Comparison of ENCODE assay signal across 8 cellular contexts in genomic region chr7:23863209-23863798, GRCh38.
DNase-seq lines count a peak whose midpoint lies in the region; ATAC-seq and TF ChIP-seq lines count a peak whose summit lies in the region.

No MANE protein-coding gene starts in this region.

- no peak for ATAC-seq in HG02678 (IDR thresholded peaks at IDR 0.05; ENCODE audit: unreplicated experiment)

- POLR2A ChIA-PET in activated CD4-positive, alpha-beta memory T cell treated with anti-CD3 and anti-CD28 coated beads for 36 hours (lab: Charles Lee) = no interaction called here
- POLR2A ChIA-PET in activated CD4-positive, alpha-beta memory T cell treated with anti-CD3 and anti-CD28 coated beads, Interleukin-2, amount 10 ng/mL, durations not matched to agents 7 days and 5 days (lab: Charles Lee) = no interaction called here

- no peak for TF ChIP-seq POLR2A in NB4 (IDR thresholded peaks at IDR 0.05; ENCODE audit: extremely low read depth, insufficient read length)
- TF ChIP-seq POLR2A in ovary (IDR thresholded peaks at IDR 0.05) = no peak

- no peaks in the 10 kb centered on the region for H3K36me3 Mint-ChIP-seq in activated CD4-positive, alpha-beta memory T cell treated with anti-CD3 and anti-CD28 coated beads for 36 hours
- H3K36me3 Mint-ChIP-seq in activated CD4-positive, alpha-beta memory T cell treated with anti-CD3 and anti-CD28 coated beads, Interleukin-2, amount 10 ng/mL, durations not matched to agents 7 days and 5 days (ENCODE audit: low read depth) = no peaks in the 10 kb centered on the region
- H3K36me3 Mint-ChIP-seq in activated naive CD8-positive, alpha-beta T cell treated with anti-CD3 and anti-CD28 coated beads for 36 hours = no peaks in the 10 kb centered on the region

- H3K27ac ChIP-seq in ovary = no peak overlapping the region

- intact Hi-C loops in activated CD4-positive, alpha-beta memory T cell treated with anti-CD3 and anti-CD28 coated beads for 36 hours (cut with micrococcal nuclease) = loop anchor here (2.0 to 10.0 kb wide), 4 partner anchors 431 to 1231 kb away; partner anchors contain the start of gene PALS2
- intact Hi-C loops in ovary (cut with DNase I) = no loop called here

- H3K4me1 Mint-ChIP-seq in activated CD4-positive, alpha-beta memory T cell treated with anti-CD3 and anti-CD28 coated beads for 36 hours (ENCODE audit: low read depth) = no peaks in the 10 kb centered on the region
- H3K4me1 Mint-ChIP-seq in activated CD4-positive, alpha-beta memory T cell treated with anti-CD3 and anti-CD28 coated beads, Interleukin-2, amount 10 ng/mL, durations not matched to agents 7 days and 5 days = no peaks in the 10 kb centered on the region
- no peaks in the 10 kb centered on the region for H3K4me1 Mint-ChIP-seq in activated naive CD8-positive, alpha-beta T cell treated with anti-CD3 and anti-CD28 coated beads for 36 hours

- H3K9me3 Mint-ChIP-seq in activated CD4-positive, alpha-beta memory T cell treated with anti-CD3 and anti-CD28 coated beads for 36 hours = peaks cover 3% of the 10 kb centered on the region
- H3K9me3 Mint-ChIP-seq in activated CD4-positive, alpha-beta memory T cell treated with anti-CD3 and anti-CD28 coated beads, Interleukin-2, amount 10 ng/mL, durations not matched to agents 7 days and 5 days = no peaks in the 10 kb centered on the region
- H3K9me3 Mint-ChIP-seq in activated naive CD8-positive, alpha-beta T cell treated with anti-CD3 and anti-CD28 coated beads for 36 hours = peaks cover 1% of the 10 kb centered on the region

- H3K36me3 ChIP-seq in ovary = no peaks in the 10 kb centered on the region

- H3K4me3 ChIP-seq in NB4 (ENCODE audit: low read depth, low read length) (no peak overlapping the region), ovary (no peak overlapping the region)

- no peak overlapping the region for H3K4me3 Mint-ChIP-seq in activated CD4-positive, alpha-beta memory T cell treated with anti-CD3 and anti-CD28 coated beads for 36 hours
- no peak overlapping the region for H3K4me3 Mint-ChIP-seq in activated CD4-positive, alpha-beta memory T cell treated with anti-CD3 and anti-CD28 coated beads, Interleukin-2, amount 10 ng/mL, durations not matched to agents 7 days and 5 days
- no peak overlapping the region for H3K4me3 Mint-ChIP-seq in activated naive CD8-positive, alpha-beta T cell treated with anti-CD3 and anti-CD28 coated beads for 36 hours

- H3K27me3 ChIP-seq in ovary = no peaks in the 10 kb centered on the region

- H3K4me1 ChIP-seq in ovary (ENCODE audit: insufficient read depth) = no peaks in the 10 kb centered on the region

- H3K27ac Mint-ChIP-seq in activated CD4-positive, alpha-beta memory T cell treated with anti-CD3 and anti-CD28 coated beads for 36 hours = no peak overlapping the region
- no peak overlapping the region for H3K27ac Mint-ChIP-seq in activated CD4-positive, alpha-beta memory T cell treated with anti-CD3 and anti-CD28 coated beads, Interleukin-2, amount 10 ng/mL, durations not matched to agents 7 days and 5 days
- no peak overlapping the region for H3K27ac Mint-ChIP-seq in activated naive CD8-positive, alpha-beta T cell treated with anti-CD3 and anti-CD28 coated beads for 36 hours

- no peaks in the 10 kb centered on the region for H3K9me3 ChIP-seq in ovary

- DNase-seq in activated CD4-positive, alpha-beta memory T cell treated with anti-CD3 and anti-CD28 coated beads for 36 hours = peak; percentile 22
- DNase-seq in activated CD4-positive, alpha-beta memory T cell treated with anti-CD3 and anti-CD28 coated beads, Interleukin-2, amount 10 ng/mL, durations not matched to agents 7 days and 5 days = no peak
- DNase-seq in NB4 (ENCODE audit: low read depth) = peak; percentile 56
- DNase-seq in activated naive CD8-positive, alpha-beta T cell treated with anti-CD3 and anti-CD28 coated beads for 36 hours = peak; percentile 6
- peak; percentile 22 for DNase-seq in kidney tubule cell (ENCODE audit: low spot score)
- DNase-seq in ovary = no peak
- no peak for DNase-seq in cerebellum (ENCODE audit: low spot score)

- H3K27me3 Mint-ChIP-seq in activated CD4-positive, alpha-beta memory T cell treated with anti-CD3 and anti-CD28 coated beads for 36 hours = peaks cover 8% of the 10 kb centered on the region
- H3K27me3 Mint-ChIP-seq in activated CD4-positive, alpha-beta memory T cell treated with anti-CD3 and anti-CD28 coated beads, Interleukin-2, amount 10 ng/mL, durations not matched to agents 7 days and 5 days = peaks cover 14% of the 10 kb centered on the region
- H3K27me3 Mint-ChIP-seq in activated naive CD8-positive, alpha-beta T cell treated with anti-CD3 and anti-CD28 coated beads for 36 hours = peaks cover 31% of the 10 kb centered on the region

- TF ChIP-seq CTCF in NB4 (IDR thresholded peaks at IDR 0.05; ENCODE audit: low read depth, low read length) (peak; percentile 52), ovary (IDR thresholded peaks at IDR 0.05) (no peak)

- 25 to 40% (median 29%) methylated on average over 1 of the region's 1 CpG for WGBS in ovary, 3 donors

- CTCF ChIA-PET in activated CD4-positive, alpha-beta memory T cell treated with anti-CD3 and anti-CD28 coated beads for 36 hours (lab: Charles Lee) = interaction anchor here (0.7 to 1.2 kb wide), 3 partner anchors 33 to 867 kb away, joined by 3 to 4 read pairs (median 3); no protein-coding TSS in a partner anchor
- CTCF ChIA-PET in activated CD4-positive, alpha-beta memory T cell treated with anti-CD3 and anti-CD28 coated beads, Interleukin-2, amount 10 ng/mL, durations not matched to agents 7 days and 5 days (lab: Charles Lee) = interaction anchor here (0.6 to 2.4 kb wide), 5 partner anchors 9 to 803 kb away, joined by 3 to 6 read pairs (median 5); no protein-coding TSS in a partner anchor

- TF ChIP-seq EP300 in ovary (IDR thresholded peaks at IDR 0.05) = no peak

Comparison
In these comparisons a context has a peak if more than half of its experiments do, and no peak if none do; other contexts are left out.
1. DNase-seq: peak in activated CD4-positive, alpha-beta memory T cell treated with anti-CD3 and anti-CD28 coated beads for 36 hours (single experiment), NB4 (single experiment), activated naive CD8-positive, alpha-beta T cell treated with anti-CD3 and anti-CD28 coated beads for 36 hours (single experiment) and kidney tubule cell (single experiment); none in activated CD4-positive, alpha-beta memory T cell treated with anti-CD3 and anti-CD28 coated beads, Interleukin-2, amount 10 ng/mL, durations not matched to agents 7 days and 5 days (single experiment), ovary (0 of 5) and cerebellum (single experiment).